In the genomic region with DNA sequence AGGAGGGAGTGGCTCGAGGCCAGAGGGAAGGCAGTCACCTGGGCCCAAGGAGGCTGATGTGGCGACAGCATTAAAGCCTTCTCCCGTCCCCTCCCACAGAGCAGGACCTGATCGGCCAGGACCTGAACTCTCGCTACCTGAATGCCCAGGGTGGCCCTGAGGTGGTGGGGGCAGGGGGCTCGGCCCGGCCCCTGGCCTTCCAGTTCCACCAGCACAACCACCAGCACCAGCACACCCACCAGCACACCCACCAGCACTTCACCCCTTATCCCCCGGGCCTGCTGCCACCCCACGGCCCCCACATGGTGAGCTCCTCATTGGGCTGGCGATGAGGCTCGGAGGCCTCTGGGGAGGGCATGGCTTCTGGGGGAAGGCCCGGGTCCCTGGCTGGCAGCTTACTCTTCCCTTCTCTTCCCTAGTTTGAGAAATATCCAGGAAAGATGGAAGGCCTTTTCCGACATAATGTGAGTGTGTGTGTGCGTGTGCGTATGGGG, we compare ENCODE assay signal across 22 cellular contexts. TPM values are rescaled to one million over a fixed set of nuclear protein-coding genes. Genes with fewer than 3 reads are reported as not detected.
A peak's percentile ranks its signal among the peaks of the same experiment; 100 is the strongest.
DNase-seq lines count a peak whose midpoint lies in the region; ATAC-seq and FAIRE-seq lines count a peak whose summit lies in the region.
"Had no signal": no experiment of that assay in that cellular context is flagged by ENCODE, and none has a peak within 500 bp of the region (broad histone marks: within the 10 kb centered on the region; RNA-seq: fewer than 3 reads in every experiment).

No MANE protein-coding gene starts in this region.

- FAIRE-seq in frontal cortex (lab: Jason Lieb, UNC), result no peak
- FAIRE-seq: GM12878, RCC 7860 had no signal

- peaks cover 89% of the 10 kb centered on the region for H3K36me3 Mint-ChIP-seq in activated T-cell treated with anti-CD3 and anti-CD28 coated beads, Interleukin-2, amount 50 U/mL, for 24 hours (ENCODE audit: low read depth)
- peaks cover 15% of the 10 kb centered on the region for H3K36me3 Mint-ChIP-seq in T-helper 17 cell (ENCODE audit: low read depth)
- peaks cover 58 to 65% of the 10 kb centered on the region in 2 donors for H3K36me3 Mint-ChIP-seq in stimulated activated naive B cell treated with anti-CD40 and anti-IgM and Interleukin-4, amounts not matched to agents 10 μg/mL and 1 μg/mL and 100 μg/mL, for 72 hours
- peaks cover 87% of the 10 kb centered on the region for H3K36me3 Mint-ChIP-seq in activated T-helper 17 cell treated with anti-CD3 and anti-CD28 coated beads, Interleukin-2, amount 50 U/mL, for 72 hours (ENCODE audit: low read depth)

- H3K27me3 Mint-ChIP-seq in activated T-cell treated with anti-CD3 and anti-CD28 coated beads, Interleukin-2, amount 50 U/mL, for 24 hours, result no peaks in the 10 kb centered on the region
- no peaks in the 10 kb centered on the region for H3K27me3 Mint-ChIP-seq in T-helper 17 cell
- H3K27me3 Mint-ChIP-seq in stimulated activated naive B cell treated with anti-CD40 and anti-IgM and Interleukin-4, amounts not matched to agents 10 μg/mL and 1 μg/mL and 100 μg/mL, for 72 hours, result no peaks in the 10 kb centered on the region
- H3K27me3 Mint-ChIP-seq in activated T-helper 17 cell treated with anti-CD3 and anti-CD28 coated beads, Interleukin-2, amount 50 U/mL, for 72 hours, result no peaks in the 10 kb centered on the region
- H3K27me3 Mint-ChIP-seq: CD4-positive, alpha-beta memory T cell had no signal

- H3K9me3 ChIP-seq in T-helper 17 cell (ENCODE audit: control insufficient read depth, low read length, poor library complexity, severe bottlenecking), result no peaks in the 10 kb centered on the region
- H3K9me3 ChIP-seq: BE2C had no signal

- H3K4me3 Mint-ChIP-seq in activated T-cell treated with anti-CD3 and anti-CD28 coated beads, Interleukin-2, amount 50 U/mL, for 24 hours, result no peak overlapping the region
- H3K4me3 Mint-ChIP-seq in T-helper 17 cell, result peak overlapping the region; percentile 55
- H3K4me3 Mint-ChIP-seq in stimulated activated naive B cell treated with anti-CD40 and anti-IgM and Interleukin-4, amounts not matched to agents 10 μg/mL and 1 μg/mL and 100 μg/mL, for 72 hours, result no peak overlapping the region
- no peak overlapping the region for H3K4me3 Mint-ChIP-seq in activated T-helper 17 cell treated with anti-CD3 and anti-CD28 coated beads, Interleukin-2, amount 50 U/mL, for 72 hours

- no peaks in the 10 kb centered on the region for H3K9me3 Mint-ChIP-seq in activated T-cell treated with anti-CD3 and anti-CD28 coated beads, Interleukin-2, amount 50 U/mL, for 24 hours
- H3K9me3 Mint-ChIP-seq in stimulated activated naive B cell treated with anti-CD40 and anti-IgM and Interleukin-4, amounts not matched to agents 10 μg/mL and 1 μg/mL and 100 μg/mL, for 72 hours, result no peaks in the 10 kb centered on the region
- no peaks in the 10 kb centered on the region for H3K9me3 Mint-ChIP-seq in activated T-helper 17 cell treated with anti-CD3 and anti-CD28 coated beads, Interleukin-2, amount 50 U/mL, for 72 hours
- H3K9me3 Mint-ChIP-seq: CD4-positive, alpha-beta memory T cell had no signal

- H3K4me1 Mint-ChIP-seq in activated T-cell treated with anti-CD3 and anti-CD28 coated beads, Interleukin-2, amount 50 U/mL, for 24 hours (ENCODE audit: low read depth), result peaks cover 37% of the 10 kb centered on the region
- H3K4me1 Mint-ChIP-seq in T-helper 17 cell, result peaks cover 38% of the 10 kb centered on the region
- H3K4me1 Mint-ChIP-seq in stimulated activated naive B cell treated with anti-CD40 and anti-IgM and Interleukin-4, amounts not matched to agents 10 μg/mL and 1 μg/mL and 100 μg/mL, for 72 hours, result peaks cover 30 to 57% of the 10 kb centered on the region in 2 donors
- peaks cover 32% of the 10 kb centered on the region for H3K4me1 Mint-ChIP-seq in activated T-helper 17 cell treated with anti-CD3 and anti-CD28 coated beads, Interleukin-2, amount 50 U/mL, for 72 hours

- ATAC-seq in T-helper 17 cell (no peak), HG03354 (IDR thresholded peaks at IDR 0.05; ENCODE audit: poor library complexity, severe bottlenecking, unreplicated experiment) (no peak)
- ATAC-seq in stimulated activated naive B cell treated with anti-CD40 and anti-IgM and Interleukin-4, amounts not matched to agents 10 μg/mL and 1 μg/mL and 100 μg/mL, for 72 hours (replicated peaks), result no peak
- no peak for ATAC-seq in activated T-helper 17 cell treated with anti-CD3 and anti-CD28 coated beads, Interleukin-2, amount 50 U/mL, for 72 hours (replicated peaks)
- ATAC-seq: GM12878, Right ventricle myocardium inferior had no signal

- H3K27ac Mint-ChIP-seq in activated T-cell treated with anti-CD3 and anti-CD28 coated beads, Interleukin-2, amount 50 U/mL, for 24 hours, result peak overlapping the region; percentile 76
- H3K27ac Mint-ChIP-seq in T-helper 17 cell, result peak overlapping the region; percentile 69
- H3K27ac Mint-ChIP-seq in stimulated activated naive B cell treated with anti-CD40 and anti-IgM and Interleukin-4, amounts not matched to agents 10 μg/mL and 1 μg/mL and 100 μg/mL, for 72 hours, result peak overlapping the region; percentile 20
- H3K27ac Mint-ChIP-seq in activated T-helper 17 cell treated with anti-CD3 and anti-CD28 coated beads, Interleukin-2, amount 50 U/mL, for 72 hours, result no peak overlapping the region

- DNase-seq in activated T-cell treated with anti-CD3 and anti-CD28 coated beads, Interleukin-2, amount 50 U/mL, for 24 hours, result no peak
- no peak for DNase-seq in activated T-cell treated with anti-CD3 and anti-CD28 coated beads for 4 hours
- no peak for DNase-seq in T-helper 17 cell
- DNase-seq in frontal cortex (ENCODE audit: low spot score in 2 of 2), result peak; percentile 18 to 31
- no peak for DNase-seq in stimulated activated naive B cell treated with anti-CD40 and anti-IgM and Interleukin-4, amounts not matched to agents 10 μg/mL and 1 μg/mL and 100 μg/mL, for 72 hours
- DNase-seq in SHP77 treated with DMSO at 0.1 percent for 48 hours (lab: John Stamatoyannopoulos, UW), result no peak
- DNase-seq: BE2C; Calu3; CD4-positive, alpha-beta memory T cell; GF-D8; GOT3; NCI-H1417; NCI-H187; NCI-H2107; NCI-H510A; NCI-H748 treated with DMSO at 0.1 percent for 48 hours; NK-92 treated with Interleukin-12 subunit alpha and Interleukin-12 subunit beta, amount 100 ng/mL, for 24 hours had no signal

RNA-seq across cellular contexts. Expression of a gene that starts 6.4 kb away (rescaled TPM):
- total RNA-seq in T-helper 17 cell (100 to 1,000 TPM; 217 to 246 TPM), frontal cortex (8.2 TPM)
- total RNA-seq in activated T-helper 17 cell treated with anti-CD3 and anti-CD28 coated beads, Interleukin-2, amount 50 U/mL, for 72 hours, result 100 to 1,000 TPM in 1 of 2 donors, 10 to 100 TPM in 1; 92.6 to 140 TPM

RNA-seq across cellular contexts. Expression of a gene that starts 13.9 kb away (rescaled TPM):
- 10 to 100 TPM; 74.1 to 89.1 TPM for total RNA-seq in T-helper 17 cell
- 7.3 TPM for total RNA-seq in frontal cortex
- total RNA-seq in activated T-helper 17 cell treated with anti-CD3 and anti-CD28 coated beads, Interleukin-2, amount 50 U/mL, for 72 hours, result 10 to 100 TPM; 76.6 to 97.5 TPM

RNA-seq across cellular contexts. Expression of a gene that starts 34.3 kb away (rescaled TPM):
- total RNA-seq in T-helper 17 cell (10 to 100 TPM; 86.9 to 90.5 TPM), frontal cortex (14.3 TPM)
- total RNA-seq in activated T-helper 17 cell treated with anti-CD3 and anti-CD28 coated beads, Interleukin-2, amount 50 U/mL, for 72 hours, result 10 to 100 TPM; 63.6 to 86.7 TPM

RNA-seq across cellular contexts. Expression of a gene that starts 54.5 kb away (rescaled TPM):
- 10 to 100 TPM in 1 of 2 donors, 1 to 10 TPM in 1; 8.3 to 14.4 TPM for total RNA-seq in T-helper 17 cell
- 9.0 TPM for total RNA-seq in frontal cortex
- 10 to 100 TPM in 1 of 2 donors, 1 to 10 TPM in 1; 5.9 to 12.1 TPM for total RNA-seq in activated T-helper 17 cell treated with anti-CD3 and anti-CD28 coated beads, Interleukin-2, amount 50 U/mL, for 72 hours

Comparison
In these comparisons a context has a peak if more than half of its experiments do, and no peak if none do; other contexts are left out.
1. DNase-seq: peak in frontal cortex (2 of 2); none in activated T-cell treated with anti-CD3 and anti-CD28 coated beads, Interleukin-2, amount 50 U/mL, for 24 hours (single experiment), activated T-cell treated with anti-CD3 and anti-CD28 coated beads for 4 hours (single experiment), T-helper 17 cell (0 of 3), stimulated activated naive B cell treated with anti-CD40 and anti-IgM and Interleukin-4, amounts not matched to agents 10 μg/mL and 1 μg/mL and 100 μg/mL, for 72 hours (single experiment) and SHP77 treated with DMSO at 0.1 percent for 48 hours (single experiment).
2. RNA of a gene that starts 6.4 kb away (total RNA-seq): 217 to 246 TPM in T-helper 17 cell and 92.6 to 140 TPM in activated T-helper 17 cell treated with anti-CD3 and anti-CD28 coated beads, Interleukin-2, amount 50 U/mL, for 72 hours; 8.2 TPM in frontal cortex (single experiment); every median in the first group is over 10 times any median in the second.